ENCODE assay signal across 8 cellular contexts in the genomic region with DNA sequence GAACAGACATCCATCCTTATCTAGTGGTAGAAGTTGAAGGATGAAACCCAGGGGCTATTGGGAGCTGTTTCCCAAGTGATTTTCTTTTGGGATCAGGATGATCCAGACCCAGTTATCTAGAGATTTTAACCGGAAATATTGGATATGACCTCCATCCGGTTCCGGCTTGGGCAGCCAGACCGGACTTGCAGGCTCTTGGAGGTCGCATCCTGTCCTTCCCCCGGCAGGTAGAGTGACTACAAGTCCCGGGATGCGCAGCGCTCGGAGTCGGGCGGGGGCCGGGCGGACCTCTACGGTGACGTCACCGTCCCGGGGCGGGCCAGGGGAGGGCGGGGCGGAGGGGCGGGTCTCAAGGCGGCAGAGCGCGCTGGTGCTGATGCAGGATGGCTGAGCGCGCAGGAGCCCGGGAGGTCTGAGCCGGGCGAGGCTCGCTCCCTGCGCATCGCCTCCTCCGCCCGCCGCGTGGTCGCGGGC. TPM values are rescaled to one million over a fixed set of nuclear protein-coding genes. Genes with fewer than 3 reads are reported as not detected.
DNase-seq lines count a peak whose midpoint lies in the region; ATAC-seq and TF ChIP-seq lines count a peak whose summit lies in the region.

A gene (plus strand): TSS at position 360 of the 474 bp plus-strand sequence. CDS start 391 bp downstream, outside the sequence.

- no peaks in the 10 kb centered on the region for H3K36me3 Mint-ChIP-seq in progenitor cell of endocrine pancreas (ENCODE audit: insufficient read depth)

- H2AFZ ChIP-seq in MM.1S (ENCODE audit: low read length) = peak within 1 kb of the TSS; percentile 36

- WGBS in heart right ventricle, 2 donors = 1 to 2% methylated on average over 35 to 39 of the region's 39 CpGs

- no peaks in the 10 kb centered on the region for H3K9me3 Mint-ChIP-seq in progenitor cell of endocrine pancreas (ENCODE audit: low read depth)

- ATAC-seq in heart right ventricle (peak; percentile 90 to 97 (median 95)), upper lobe of right lung (peak; percentile 90)

- peak; percentile 81 for DNase-seq in EH (ENCODE audit: low read depth)
- peak; percentile 97 for DNase-seq in H7
- peak; percentile 84 for DNase-seq in MM.1S
- peak; percentile 67 for DNase-seq in SW480 (ENCODE audit: low spot score)
- peak; percentile 85 for DNase-seq in adipocyte (ENCODE audit: low read depth)
- DNase-seq in heart right ventricle = peak; percentile 76 to 83
- peak; percentile 81 for DNase-seq in progenitor cell of endocrine pancreas (ENCODE audit: low spot score, unreplicated experiment)
- DNase-seq in upper lobe of right lung = peak; percentile 88

- no peaks in the 10 kb centered on the region for H3K4me1 ChIP-seq in MM.1S (ENCODE audit: low read length)
- no peaks in the 10 kb centered on the region for H3K4me1 ChIP-seq in adipocyte (ENCODE audit: control insufficient read depth, insufficient read depth, low read length)
- H3K4me1 ChIP-seq in heart right ventricle = peaks cover 13 to 26% (median 21%) of the 10 kb centered on the region in 9 donors
- peaks cover 13% of the 10 kb centered on the region for H3K4me1 ChIP-seq in upper lobe of right lung

- H3K4me3 ChIP-seq in H7 (ENCODE audit: insufficient read depth, low read depth, low read length) (peak within 1 kb of the TSS; percentile 75), MM.1S (ENCODE audit: low read length) (peak within 1 kb of the TSS; percentile 38; the same call in 1 of the 2 replicates), adipocyte (ENCODE audit: low read length) (peak within 1 kb of the TSS; percentile 47), heart right ventricle (peak within 1 kb of the TSS; percentile 32 to 67 (median 54)), upper lobe of right lung (peak within 1 kb of the TSS; percentile 42)

- H3K36me3 ChIP-seq in H7 (replicated peaks; ENCODE audit: control insufficient read depth, insufficient read depth, low read length) = no peaks in the 10 kb centered on the region
- no peaks in the 10 kb centered on the region for H3K36me3 ChIP-seq in MM.1S (replicated peaks; ENCODE audit: insufficient read depth, low read length)
- H3K36me3 ChIP-seq in adipocyte (ENCODE audit: control insufficient read depth, insufficient read depth, low read length, severe bottlenecking) = no peaks in the 10 kb centered on the region
- H3K36me3 ChIP-seq in heart right ventricle = no peaks in the 10 kb centered on the region
- H3K36me3 ChIP-seq in upper lobe of right lung = no peaks in the 10 kb centered on the region

- H3K9me2 ChIP-seq in MM.1S (replicated peaks; ENCODE audit: insufficient read depth, low read length) = no peaks in the 10 kb centered on the region

- no peaks in the 10 kb centered on the region for H3K79me2 ChIP-seq in MM.1S (ENCODE audit: low read length)

- no peak within 1 kb of the TSS for H3K9ac ChIP-seq in MM.1S (ENCODE audit: low read length)
- H3K9ac ChIP-seq in adipocyte (ENCODE audit: low read length) = no peak within 1 kb of the TSS

- H4K20me1 ChIP-seq in MM.1S (ENCODE audit: insufficient read depth, low read length) = no peaks in the 10 kb centered on the region

- H3K27ac Mint-ChIP-seq in progenitor cell of endocrine pancreas = peak within 1 kb of the TSS; percentile 33

- intact Hi-C loops in heart right ventricle (cut with DNase I) = no loop called here
- intact Hi-C loops in upper lobe of right lung (cut with DNase I) = no loop called here

- no peak within 1 kb of the TSS for H3K27ac ChIP-seq in MM.1S (ENCODE audit: low read length)
- H3K27ac ChIP-seq in heart right ventricle = no peak within 1 kb of the TSS
- H3K27ac ChIP-seq in upper lobe of right lung = no peak within 1 kb of the TSS

- peak within 1 kb of the TSS; percentile 83 for H3K4me3 Mint-ChIP-seq in progenitor cell of endocrine pancreas (ENCODE audit: low read depth)

- peaks cover 31% of the 10 kb centered on the region for H3K27me3 Mint-ChIP-seq in progenitor cell of endocrine pancreas

- H3K4me2 ChIP-seq in MM.1S (ENCODE audit: low read depth, low read length) = peak within 1 kb of the TSS; percentile 53

- H3K27me3 ChIP-seq in H7 (ENCODE audit: control insufficient read depth, insufficient read depth, low read length) (no peaks in the 10 kb centered on the region; the same call in 1 of the 2 replicates), MM.1S (replicated peaks; ENCODE audit: insufficient read depth, low read length) (no peaks in the 10 kb centered on the region), adipocyte (replicated peaks; ENCODE audit: control insufficient read depth, insufficient read depth, low read length) (peaks cover 34% of the 10 kb centered on the region), heart right ventricle (peaks cover 23 to 82% (median 42%) of the 10 kb centered on the region in 7 donors), upper lobe of right lung (peaks cover 45% of the 10 kb centered on the region)

- no peak for TF ChIP-seq CTCF in MM.1S (IDR thresholded peaks at IDR 0.05; ENCODE audit: low read length)
- no peak for TF ChIP-seq CTCF in heart right ventricle (IDR thresholded peaks at IDR 0.05)
- no peak for TF ChIP-seq CTCF in progenitor cell of endocrine pancreas (IDR thresholded peaks at IDR 0.05; ENCODE audit: unreplicated experiment)
- TF ChIP-seq CTCF in upper lobe of right lung (IDR thresholded peaks at IDR 0.05) = no peak

- H3K4me1 Mint-ChIP-seq in progenitor cell of endocrine pancreas (ENCODE audit: low read depth) = peaks cover 10% of the 10 kb centered on the region

- H3F3A ChIP-seq in MM.1S (ENCODE audit: insufficient read depth, low read length) = no peaks in the 10 kb centered on the region

- no peaks in the 10 kb centered on the region for H3K9me3 ChIP-seq in MM.1S (replicated peaks; ENCODE audit: insufficient read depth, low read length)
- no peaks in the 10 kb centered on the region for H3K9me3 ChIP-seq in adipocyte (ENCODE audit: control insufficient read depth, low read length)
- H3K9me3 ChIP-seq in heart right ventricle = no peaks in the 10 kb centered on the region
- no peaks in the 10 kb centered on the region for H3K9me3 ChIP-seq in upper lobe of right lung

RNA-seq across cellular contexts. Expression of the gene that starts here (rescaled TPM):
- total RNA-seq in H7 (2014; rRNA removed; shearing (Covaris generic)) = 24.0 and 38.2 TPM in 2 replicates
- under 1 TPM; 0.21 to 0.94 (median 0.43) TPM for total RNA-seq in heart right ventricle
- under 1 TPM; 0.25 to 0.44 TPM for polyA plus RNA-seq in heart right ventricle
- total RNA-seq in progenitor cell of endocrine pancreas = 26.8 and 27.3 TPM in 2 replicates
- total RNA-seq in upper lobe of right lung = 0.49 TPM

Comparison
In these comparisons a context has a peak if more than half of its experiments do, and no peak if none do; other contexts are left out.
1. RNA of the gene that starts here (total RNA-seq): 26.8 to 27.3 TPM in progenitor cell of endocrine pancreas and 24.0 to 38.2 TPM in H7; 0.49 TPM in upper lobe of right lung (single experiment) and 0.21 to 0.94 TPM in heart right ventricle; every median in the first group is over 10 times any median in the second.
2. Peak in DNase-seq, ATAC-seq and H3K4me3 ChIP-seq in heart right ventricle; RNA of the gene not detected or under 1 TPM.
3. Peak in DNase-seq, ATAC-seq and H3K4me3 ChIP-seq in upper lobe of right lung; RNA of the gene not detected or under 1 TPM.
4. Peak in every context shown above with its lines, with median percentiles within 50 percentile points of each other: DNase-seq and H3K4me3 ChIP-seq.